Comparison of ENCODE assay signal across 2 cellular contexts in the genomic region with DNA sequence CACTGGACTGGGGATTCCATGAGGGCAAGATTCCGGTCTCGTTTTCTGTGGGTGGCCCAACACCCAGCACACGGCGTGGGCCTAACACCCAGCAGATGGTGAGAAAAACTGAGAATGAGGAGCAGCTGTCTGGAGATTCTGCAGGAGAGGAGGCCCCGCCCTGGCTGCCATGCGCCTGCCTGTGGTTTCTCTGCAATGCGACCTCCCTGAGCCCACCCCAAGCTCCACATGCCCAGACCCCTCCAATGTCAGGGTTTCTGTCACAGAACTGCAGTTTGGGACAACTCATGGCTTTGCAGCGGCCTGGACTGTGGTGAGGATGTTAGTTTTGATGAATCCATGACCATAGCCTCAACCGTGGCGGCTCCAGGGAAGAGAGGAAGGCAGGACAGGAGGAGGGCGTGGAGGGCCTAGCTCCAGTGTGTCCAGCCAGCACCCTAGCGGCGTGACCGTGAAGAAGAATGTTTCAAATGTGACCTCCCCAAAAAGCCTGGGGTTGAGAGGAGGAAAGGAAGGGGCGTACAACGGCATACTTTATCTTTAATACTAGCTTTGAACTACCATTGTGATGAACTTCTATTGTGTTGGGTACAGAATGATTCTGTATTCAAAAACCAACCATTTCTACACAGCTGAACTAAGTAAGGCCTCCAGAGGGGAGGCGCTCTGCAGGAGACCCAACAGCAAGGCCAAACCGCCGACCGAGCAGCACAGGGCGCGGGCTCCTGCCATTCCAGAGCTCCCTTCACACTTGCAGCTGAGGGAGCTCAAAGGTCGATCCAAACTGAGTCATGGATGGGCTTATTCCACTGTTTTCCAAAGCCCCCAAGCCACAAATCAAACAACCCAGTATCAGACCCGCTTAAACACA.
TF ChIP-seq lines count a peak whose summit lies in the region.

No MANE protein-coding gene starts in this region.

TF ChIP-seq in HEK293, 187 proteins besides CTCF, POLR2A, EP300 and RAD21 (continued from another document):
- TF ChIP-seq, protein P1, sequence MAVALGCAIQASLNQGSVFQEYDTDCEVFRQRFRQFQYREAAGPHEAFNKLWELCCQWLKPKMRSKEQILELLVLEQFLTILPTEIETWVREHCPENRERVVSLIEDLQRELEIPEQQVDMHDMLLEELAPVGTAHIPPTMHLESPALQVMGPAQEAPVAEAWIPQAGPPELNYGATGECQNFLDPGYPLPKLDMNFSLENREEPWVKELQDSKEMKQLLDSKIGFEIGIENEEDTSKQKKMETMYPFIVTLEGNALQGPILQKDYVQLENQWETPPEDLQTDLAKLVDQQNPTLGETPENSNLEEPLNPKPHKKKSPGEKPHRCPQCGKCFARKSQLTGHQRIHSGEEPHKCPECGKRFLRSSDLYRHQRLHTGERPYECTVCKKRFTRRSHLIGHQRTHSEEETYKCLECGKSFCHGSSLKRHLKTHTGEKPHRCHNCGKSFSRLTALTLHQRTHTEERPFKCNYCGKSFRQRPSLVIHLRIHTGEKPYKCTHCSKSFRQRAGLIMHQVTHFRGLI (tag by site-specific recombination; IDR thresholded peaks at IDR 0.05), result peak; percentile 50; the same call in 1 of the 2 replicates
- TF ChIP-seq ZNF426 (tag by site-specific recombination; IDR thresholded peaks at IDR 0.05), result no peak

TF ChIP-seq in HEK293T, 16 proteins besides CTCF, POLR2A, EP300 and RAD21 (continued from another document):
- no peak for TF ChIP-seq FOXK2 (IDR thresholded peaks at IDR 0.05)
- TF ChIP-seq ZNF384 (IDR thresholded peaks at IDR 0.05), result no peak
